ENCODE assay signal across 11 cellular contexts in the genomic region with DNA sequence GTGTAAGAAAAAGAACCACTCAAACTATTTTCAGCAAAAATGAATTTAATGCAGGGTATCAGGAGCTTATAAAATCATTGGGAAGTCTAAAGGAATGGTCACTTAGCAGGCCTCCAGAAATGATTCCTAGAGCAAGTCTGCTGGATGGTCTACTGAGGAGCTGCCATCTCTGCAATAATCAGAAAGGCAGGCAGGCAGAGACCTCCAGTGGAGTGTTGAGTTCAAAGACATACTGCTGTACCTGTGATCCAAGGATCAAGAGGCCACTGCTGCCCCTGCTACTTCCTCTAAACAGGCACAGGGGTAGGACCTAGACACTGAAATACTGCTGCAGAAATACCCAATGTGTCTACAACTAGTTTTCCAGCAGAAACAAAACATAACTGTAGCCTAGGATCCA. TPM values are rescaled to one million over a fixed set of nuclear protein-coding genes. Genes with fewer than 3 reads are reported as not detected.
DNase-seq lines count a peak whose midpoint lies in the region; ATAC-seq and TF ChIP-seq lines count a peak whose summit lies in the region.
"Had no signal": no experiment of that assay in that cellular context is flagged by ENCODE, and none has a peak within 500 bp of the region (broad histone marks: within the 10 kb centered on the region; RNA-seq: fewer than 3 reads in every experiment).

No MANE protein-coding gene starts in this region.

- H3K9me3 ChIP-seq in SJCRH30 (replicated peaks) = no peaks in the 10 kb centered on the region
- H3K9me3 ChIP-seq: psoas muscle had no signal

- no peak overlapping the region for H3K4me3 ChIP-seq in choroid plexus epithelial cell (ENCODE audit: low read depth, low read length)
- H3K4me3 ChIP-seq in SJCRH30 = no peak overlapping the region
- H3K4me3 ChIP-seq: psoas muscle had no signal

- H3K36me3 ChIP-seq in SJCRH30 = no peaks in the 10 kb centered on the region

- TF ChIP-seq CTCF in GM10266 (IDR thresholded peaks at IDR 0.05; ENCODE audit: control insufficient read depth, insufficient read depth, low read depth, missing control alignments) (peak; percentile 21), choroid plexus epithelial cell (conservative IDR thresholded peaks at IDR 0.05; ENCODE audit: low read depth, low read length) (peak; percentile 51)

- DNase-seq in GM10266 (ENCODE audit: extremely low spot score) (no peak), NCI-H69 (lab: John Stamatoyannopoulos, UW) (peak; percentile 63), choroid plexus epithelial cell (ENCODE audit: low read depth) (peak; percentile 66), myocyte (ENCODE audit: low read depth) (peak; percentile 40), SJCRH30 (no peak), iPS-NIHi7 (ENCODE audit: extremely low spot score) (no peak)
- DNase-seq: activated CD8-positive, alpha-beta memory T cell treated with anti-CD3 and anti-CD28 coated beads for 24 hours; effector CD4-positive, alpha-beta T cell; NK-92 treated with Interleukin-12 subunit alpha and Interleukin-12 subunit beta, amount 100 ng/mL, for 24 hours; psoas muscle had no signal

- ATAC-seq in HG03039 (IDR thresholded peaks at IDR 0.05; ENCODE audit: unreplicated experiment) = no peak
- ATAC-seq: psoas muscle had no signal

- H3K27ac ChIP-seq in SJCRH30 = no peak overlapping the region
- H3K27ac ChIP-seq: psoas muscle had no signal

- peaks cover 28% of the 10 kb centered on the region for H3K4me1 ChIP-seq in SJCRH30
- H3K4me1 ChIP-seq: psoas muscle had no signal

- no peaks in the 10 kb centered on the region for H3K27me3 ChIP-seq in SJCRH30

RNA-seq across cellular contexts. Expression of a gene that starts 14.5 kb away (rescaled TPM):
- total RNA-seq in myocyte = 7.2 and 8.5 TPM in 2 replicates
- 3.2 TPM for polyA plus RNA-seq in myocyte (2012)
- total RNA-seq in SJCRH30 (2014; rRNA removed; shearing (Covaris generic)) = 8.6 and 9.7 TPM in 2 replicates

Comparison
In these comparisons a context has a peak if more than half of its experiments do, and no peak if none do; other contexts are left out.
1. DNase-seq: peak in NCI-H69 (single experiment), choroid plexus epithelial cell (single experiment) and myocyte (single experiment); none in GM10266 (single experiment), SJCRH30 (0 of 2) and iPS-NIHi7 (single experiment).